In genomic region chr12:52081263-52081733, GRCh38 we compare ENCODE assay signal across 8 cellular contexts. TPM values are rescaled to one million over a fixed set of nuclear protein-coding genes. Genes with fewer than 3 reads are reported as not detected.
A peak's percentile ranks its signal among the peaks of the same experiment; 100 is the strongest.
DNase-seq lines count a peak whose midpoint lies in the region; ATAC-seq and TF ChIP-seq lines count a peak whose summit lies in the region.

No MANE protein-coding gene starts in this region.

- no peak overlapping the region for H3K4me3 Mint-ChIP-seq in T-cell

- peaks cover 22% of the 10 kb centered on the region for H3K36me3 Mint-ChIP-seq in T-cell

- H3K27ac Mint-ChIP-seq in T-cell = no peak overlapping the region

- no peaks in the 10 kb centered on the region for H3K27me3 ChIP-seq in muscle layer of duodenum (ENCODE audit: low read depth, low read length)

- POLR2A ChIA-PET in T-cell (lab: Charles Lee) = no interaction called here

- no peaks in the 10 kb centered on the region for H3K27me3 Mint-ChIP-seq in T-cell

- no peak for TF ChIP-seq CTCF in foreskin fibroblast (IDR thresholded peaks at IDR 0.05; ENCODE audit: low read depth, low read length)

- peak; percentile 79 for ATAC-seq in HG03175 (IDR thresholded peaks at IDR 0.05; ENCODE audit: unreplicated experiment)
- ATAC-seq in T-cell (replicated peaks in 1 of 4) = peak in 3 of 4 experiments; percentile 31 to 75 (median 35)

- DNase-seq in GM19240 (ENCODE audit: insufficient read length, low spot score) (peak; percentile 52), T-cell (peak in 15 of 34 experiments; percentile 14 to 58 (median 27)), foreskin fibroblast (no peak), NCI-H187 treated with DMSO at 0.1 percent for 48 hours (lab: John Stamatoyannopoulos, UW) (no peak), NCI-H226 (no peak)
- no peak for DNase-seq in activated CD8-positive, alpha-beta memory T cell treated with anti-CD3 and anti-CD28 coated beads for 24 hours

- H3K4me3 ChIP-seq in muscle layer of duodenum (ENCODE audit: low read depth in 1 of 2, low read length in 2 of 2) = no peak overlapping the region
- H3K4me3 ChIP-seq in foreskin fibroblast (ENCODE audit: low read depth in 1 of 2, low read length in 2 of 2) = no peak overlapping the region

- H3K9me3 ChIP-seq in muscle layer of duodenum (ENCODE audit: control insufficient read depth in 1 of 2, low read length in 2 of 2) = no peaks in the 10 kb centered on the region

- H3K27ac ChIP-seq in muscle layer of duodenum (ENCODE audit: low read length) = peak overlapping the region; percentile 34

- peaks cover 3 to 28% of the 10 kb centered on the region in 2 donors for H3K4me1 ChIP-seq in muscle layer of duodenum (ENCODE audit: control insufficient read depth in 1 of 2, insufficient read depth in 2 of 2, low read length in 2 of 2)

- H3K9me3 Mint-ChIP-seq in T-cell = no peaks in the 10 kb centered on the region

- H3K36me3 ChIP-seq in muscle layer of duodenum (ENCODE audit: control insufficient read depth in 1 of 2, insufficient read depth in 2 of 2, low read length in 2 of 2) = peaks cover 17 to 30% of the 10 kb centered on the region in 2 donors

- CTCF ChIA-PET in T-cell (lab: Charles Lee) = interaction anchor here (0.7 to 3.5 kb wide), 7 partner anchors 10 to 56 kb away, joined by 3 to 33 read pairs (median 4); no protein-coding TSS in a partner anchor

- H3K4me1 Mint-ChIP-seq in T-cell = peaks cover 13 to 15% (median 15%) of the 10 kb centered on the region in 3 donors

RNA-seq across cellular contexts. Expression of gene SMIM41, which starts 1.8 kb away (rescaled TPM):
- under 1 TPM in 1 of 5 donors, not detected in 4; 0.41 TPM for total RNA-seq in T-cell

RNA-seq across cellular contexts. Expression of gene ATG101, which starts 11.5 kb away (rescaled TPM):
- 10 to 100 TPM; 24.8 to 30.3 (median 25.9) TPM for total RNA-seq in T-cell

RNA-seq across cellular contexts. Expression of gene NR4A1, which starts 30.1 kb away (rescaled TPM):
- total RNA-seq in T-cell = 100 to 1,000 TPM in 1 of 5 donors, 10 to 100 TPM in 1, 1 to 10 TPM in 3; 5.9 to 103 (median 7.3) TPM
